8 cellular contexts compared by ENCODE assay signal in the genomic region with DNA sequence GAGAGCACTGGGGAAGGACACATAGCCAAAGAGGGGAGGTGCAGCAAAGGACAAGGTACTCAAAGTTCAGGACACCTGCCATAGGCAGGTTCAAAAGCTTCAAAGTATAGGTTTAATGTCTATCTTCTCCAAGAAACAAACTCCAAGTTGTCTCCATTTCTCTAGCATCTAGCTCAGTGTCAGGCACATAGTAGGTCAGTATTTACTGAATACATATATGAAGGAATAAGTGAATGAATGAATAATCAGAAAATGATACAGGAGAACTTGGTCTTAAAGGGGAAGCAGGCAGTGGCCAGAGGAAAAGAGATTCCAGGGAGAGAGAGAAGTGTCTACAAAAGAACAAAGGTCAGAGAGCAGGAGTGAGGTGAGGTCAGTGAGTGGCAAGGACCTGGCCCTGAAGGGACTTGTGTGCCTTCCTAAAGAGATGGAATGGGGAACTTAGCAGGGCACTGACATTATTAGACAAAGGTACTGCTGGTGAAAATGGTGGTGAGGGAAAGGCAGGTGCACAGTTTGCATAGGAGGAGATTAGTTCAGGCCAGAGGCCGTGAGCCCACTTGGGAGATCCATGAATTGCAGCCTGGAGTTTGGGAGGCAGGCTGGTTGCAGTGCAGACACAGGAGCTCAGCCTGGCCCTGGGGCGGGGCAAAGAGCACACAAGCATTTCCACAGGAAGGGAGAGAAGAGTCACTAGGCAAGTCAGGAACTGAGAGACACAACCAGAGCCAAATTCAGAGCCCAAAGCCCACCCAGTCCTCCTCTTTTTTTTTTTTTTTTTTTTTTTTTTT. TPM values are rescaled to one million over a fixed set of nuclear protein-coding genes. Genes with fewer than 3 reads are reported as not detected.
DNase-seq lines count a peak whose midpoint lies in the region; ATAC-seq and TF ChIP-seq lines count a peak whose summit lies in the region.

No MANE protein-coding gene starts in this region.

- H3K9me3 ChIP-seq in skeletal muscle satellite cell (replicated peaks; ENCODE audit: low read length) = no peaks in the 10 kb centered on the region

- H3K36me3 ChIP-seq in skeletal muscle satellite cell (ENCODE audit: insufficient read depth, low read length) = peaks cover 18% of the 10 kb centered on the region

- peak overlapping the region; percentile 67 for H3K4me2 ChIP-seq in skeletal muscle satellite cell (ENCODE audit: low read length)

- H3K4me3 ChIP-seq in fibroblast of villous mesenchyme (ENCODE audit: low read depth, low read length) (no peak overlapping the region), skeletal muscle satellite cell (ENCODE audit: low read length) (peak overlapping the region; percentile 48)

- peak; percentile 64 for DNase-seq in HCEC 1CT
- DNase-seq in fibroblast of villous mesenchyme (ENCODE audit: low read depth) = peak; percentile 49
- no peak for DNase-seq in KBM-7
- no peak for DNase-seq in dedifferentiated amniotic fluid mesenchymal stem cell (ENCODE audit: extremely low spot score)
- no peak for DNase-seq in NCI-H82 treated with DMSO at 0.1 percent for 48 hours (lab: John Stamatoyannopoulos, UW; ENCODE audit: unreplicated experiment)
- no peak for DNase-seq in hypothalamus (lab: John Stamatoyannopoulos, UW)

- peak overlapping the region; percentile 64 for H3K9ac ChIP-seq in skeletal muscle satellite cell (ENCODE audit: low read depth, low read length)

- H3K4me1 ChIP-seq in skeletal muscle satellite cell (ENCODE audit: control insufficient read depth, insufficient read depth, low read length) = peaks cover 71% of the 10 kb centered on the region

- in situ Hi-C loops in KBM-7 (cut with MboI; ENCODE audit: low pct_unique_long_range_greater_than_20kb, low sequenced_read_pairs) = no loop called here

- ATAC-seq in SK-N-SH treated with all-trans-retinoic acid at 6 μM for 48 hours = peak; percentile 74

- TF ChIP-seq CTCF in fibroblast of villous mesenchyme (IDR thresholded peaks at IDR 0.05; ENCODE audit: insufficient read depth, low read depth, low read length) = no peak

- no peaks in the 10 kb centered on the region for H3K27me3 ChIP-seq in skeletal muscle satellite cell (ENCODE audit: control insufficient read depth, insufficient read depth, low read length)

TF ChIP-seq in SK-N-SH treated with all-trans-retinoic acid at 6 μM for 48 hours, 23 proteins besides CTCF, POLR2A, EP300 and RAD21:
- TF ChIP-seq OSR1 (CRISPR knock-in tag; IDR thresholded peaks at IDR 0.05) (no peak), ISL1 (CRISPR knock-in tag; IDR thresholded peaks at IDR 0.05) (no peak), TOX (CRISPR knock-in tag; IDR thresholded peaks at IDR 0.05; ENCODE audit: borderline replicate concordance) (no peak), PPARA (CRISPR knock-in tag; IDR thresholded peaks at IDR 0.05; ENCODE audit: borderline replicate concordance) (no peak), ZNF565 (CRISPR knock-in tag; conservative IDR thresholded peaks at IDR 0.05; ENCODE audit: low read depth) (no peak), ARNTL (CRISPR knock-in tag; IDR thresholded peaks at IDR 0.05; ENCODE audit: borderline replicate concordance, low read depth) (no peak)
- TF ChIP-seq, protein P1, sequence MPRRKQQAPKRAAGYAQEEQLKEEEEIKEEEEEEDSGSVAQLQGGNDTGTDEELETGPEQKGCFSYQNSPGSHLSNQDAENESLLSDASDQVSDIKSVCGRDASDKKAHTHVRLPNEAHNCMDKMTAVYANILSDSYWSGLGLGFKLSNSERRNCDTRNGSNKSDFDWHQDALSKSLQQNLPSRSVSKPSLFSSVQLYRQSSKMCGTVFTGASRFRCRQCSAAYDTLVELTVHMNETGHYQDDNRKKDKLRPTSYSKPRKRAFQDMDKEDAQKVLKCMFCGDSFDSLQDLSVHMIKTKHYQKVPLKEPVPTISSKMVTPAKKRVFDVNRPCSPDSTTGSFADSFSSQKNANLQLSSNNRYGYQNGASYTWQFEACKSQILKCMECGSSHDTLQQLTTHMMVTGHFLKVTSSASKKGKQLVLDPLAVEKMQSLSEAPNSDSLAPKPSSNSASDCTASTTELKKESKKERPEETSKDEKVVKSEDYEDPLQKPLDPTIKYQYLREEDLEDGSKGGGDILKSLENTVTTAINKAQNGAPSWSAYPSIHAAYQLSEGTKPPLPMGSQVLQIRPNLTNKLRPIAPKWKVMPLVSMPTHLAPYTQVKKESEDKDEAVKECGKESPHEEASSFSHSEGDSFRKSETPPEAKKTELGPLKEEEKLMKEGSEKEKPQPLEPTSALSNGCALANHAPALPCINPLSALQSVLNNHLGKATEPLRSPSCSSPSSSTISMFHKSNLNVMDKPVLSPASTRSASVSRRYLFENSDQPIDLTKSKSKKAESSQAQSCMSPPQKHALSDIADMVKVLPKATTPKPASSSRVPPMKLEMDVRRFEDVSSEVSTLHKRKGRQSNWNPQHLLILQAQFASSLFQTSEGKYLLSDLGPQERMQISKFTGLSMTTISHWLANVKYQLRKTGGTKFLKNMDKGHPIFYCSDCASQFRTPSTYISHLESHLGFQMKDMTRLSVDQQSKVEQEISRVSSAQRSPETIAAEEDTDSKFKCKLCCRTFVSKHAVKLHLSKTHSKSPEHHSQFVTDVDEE (CRISPR knock-in tag; IDR thresholded peaks at IDR 0.05) = no peak
- TF ChIP-seq, protein P2, sequence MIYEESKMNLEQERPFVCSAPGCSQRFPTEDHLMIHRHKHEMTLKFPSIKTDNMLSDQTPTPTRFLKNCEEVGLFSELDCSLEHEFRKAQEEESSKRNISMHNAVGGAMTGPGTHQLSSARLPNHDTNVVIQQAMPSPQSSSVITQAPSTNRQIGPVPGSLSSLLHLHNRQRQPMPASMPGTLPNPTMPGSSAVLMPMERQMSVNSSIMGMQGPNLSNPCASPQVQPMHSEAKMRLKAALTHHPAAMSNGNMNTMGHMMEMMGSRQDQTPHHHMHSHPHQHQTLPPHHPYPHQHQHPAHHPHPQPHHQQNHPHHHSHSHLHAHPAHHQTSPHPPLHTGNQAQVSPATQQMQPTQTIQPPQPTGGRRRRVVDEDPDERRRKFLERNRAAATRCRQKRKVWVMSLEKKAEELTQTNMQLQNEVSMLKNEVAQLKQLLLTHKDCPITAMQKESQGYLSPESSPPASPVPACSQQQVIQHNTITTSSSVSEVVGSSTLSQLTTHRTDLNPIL (CRISPR knock-in tag; IDR thresholded peaks at IDR 0.05; ENCODE audit: low read depth) = no peak
- TF ChIP-seq, protein P3, sequence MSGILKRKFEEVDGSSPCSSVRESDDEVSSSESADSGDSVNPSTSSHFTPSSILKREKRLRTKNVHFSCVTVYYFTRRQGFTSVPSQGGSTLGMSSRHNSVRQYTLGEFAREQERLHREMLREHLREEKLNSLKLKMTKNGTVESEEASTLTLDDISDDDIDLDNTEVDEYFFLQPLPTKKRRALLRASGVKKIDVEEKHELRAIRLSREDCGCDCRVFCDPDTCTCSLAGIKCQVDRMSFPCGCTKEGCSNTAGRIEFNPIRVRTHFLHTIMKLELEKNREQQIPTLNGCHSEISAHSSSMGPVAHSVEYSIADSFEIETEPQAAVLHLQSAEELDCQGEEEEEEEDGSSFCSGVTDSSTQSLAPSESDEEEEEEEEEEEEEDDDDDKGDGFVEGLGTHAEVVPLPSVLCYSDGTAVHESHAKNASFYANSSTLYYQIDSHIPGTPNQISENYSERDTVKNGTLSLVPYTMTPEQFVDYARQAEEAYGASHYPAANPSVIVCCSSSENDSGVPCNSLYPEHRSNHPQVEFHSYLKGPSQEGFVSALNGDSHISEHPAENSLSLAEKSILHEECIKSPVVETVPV (CRISPR knock-in tag; IDR thresholded peaks at IDR 0.05) = no peak
TF ChIP-seq in SK-N-SH treated with all-trans-retinoic acid at 6 μM for 48 hours: peak in this region for 0.

RNA-seq across cellular contexts. Expression of a gene that starts 21.4 kb away (rescaled TPM):
- total RNA-seq in fibroblast of villous mesenchyme = 32.5 and 52.2 TPM in 2 replicates
- 17.3 and 21.0 TPM in 2 replicates for total RNA-seq in skeletal muscle satellite cell (2012; rRNA removed)

RNA-seq across cellular contexts. Expression of a gene that starts 36.2 kb away (rescaled TPM):
- not detected in 2 replicates for total RNA-seq in fibroblast of villous mesenchyme
- not detected in 2 replicates for total RNA-seq in skeletal muscle satellite cell (2012; rRNA removed)

Comparison
In these comparisons a context has a peak if more than half of its experiments do, and no peak if none do; other contexts are left out.
1. DNase-seq: peak in HCEC 1CT (single experiment) and fibroblast of villous mesenchyme (single experiment); none in KBM-7 (single experiment), dedifferentiated amniotic fluid mesenchymal stem cell (single experiment), NCI-H82 treated with DMSO at 0.1 percent for 48 hours (single experiment) and hypothalamus (0 of 51).